8 cellular contexts compared by ENCODE assay signal in genomic region chr7:44082541-44083207, GRCh38. TPM values are rescaled to one million over a fixed set of nuclear protein-coding genes. Genes with fewer than 3 reads are reported as not detected.
A peak's percentile ranks its signal among the peaks of the same experiment; 100 is the strongest.
DNase-seq lines count a peak whose midpoint lies in the region; ATAC-seq and TF ChIP-seq lines count a peak whose summit lies in the region.

No MANE protein-coding gene starts in this region.

- TF ChIP-seq RAD21 in IMR-90 (IDR thresholded peaks at IDR 0.05; ENCODE audit: low read length) = no peak

- H3K27ac ChIP-seq in IMR-90 (ENCODE audit: insufficient read depth, low read length) = peak overlapping the region; percentile 72
- peak overlapping the region; percentile 54 for H3K27ac ChIP-seq in OCI-LY7 (ENCODE audit: low read depth, low read length, poor library complexity, severe bottlenecking)

- H2BK5ac ChIP-seq in IMR-90 (ENCODE audit: low read depth, low read length, poor library complexity, severe bottlenecking) = peak overlapping the region; percentile 15

- CTCF ChIA-PET in IMR-90 (lab: Yijun Ruan, JAX) (no interaction called here), OCI-LY7 (lab: Charles Lee; ENCODE audit: unreplicated experiment) (no interaction called here)

- H3K9me2 ChIP-seq in OCI-LY7 (ENCODE audit: insufficient read depth, low read length) = no peaks in the 10 kb centered on the region

- intact Hi-C loops in IMR-90 (cut with micrococcal nuclease) = loop anchor here (2.0 kb wide), 2 partner anchors 18 to 40 kb away; partner anchors contain the start of gene POLD2
- intact Hi-C loops in OCI-LY7 (cut with micrococcal nuclease; ENCODE audit: unreplicated experiment) = loop anchor here (1.0 to 10.0 kb wide), 3 partner anchors 15 to 68 kb away; partner anchors contain the start of gene POLD2

- H3K9me3 ChIP-seq in IMR-90 (ENCODE audit: control insufficient read depth, insufficient read depth, low read length) (no peaks in the 10 kb centered on the region), OCI-LY7 (ENCODE audit: low read length) (no peaks in the 10 kb centered on the region)

- H2BK120ac ChIP-seq in IMR-90 (ENCODE audit: low read depth, low read length) = peak overlapping the region; percentile 6; the same call in 1 of the 2 replicates

- peak overlapping the region; percentile 42 for H3K56ac ChIP-seq in IMR-90 (ENCODE audit: extremely low read depth, insufficient read depth, low read length)

- H3K9me1 ChIP-seq in IMR-90 (ENCODE audit: insufficient read depth, low read length) = peaks cover 26% of the 10 kb centered on the region

- TF ChIP-seq CTCF in IMR-90 (conservative IDR thresholded peaks at IDR 0.05; ENCODE audit: low read depth, low read length) (no peak), OCI-LY7 (conservative IDR thresholded peaks at IDR 0.05; ENCODE audit: low read length) (no peak), epithelial cell of proximal tubule (conservative IDR thresholded peaks at IDR 0.05; ENCODE audit: low read depth, low read length) (no peak)

- H2AFZ ChIP-seq in IMR-90 (replicated peaks; ENCODE audit: low read length, poor library complexity) (peak overlapping the region; percentile 78), OCI-LY7 (ENCODE audit: low read length) (peak overlapping the region; percentile 8; the same call in 1 of the 2 replicates)

- H3K14ac ChIP-seq in IMR-90 (replicated peaks; ENCODE audit: low read depth, low read length) = peak overlapping the region; percentile 11

- no peak overlapping the region; the same call in 2 of the 3 replicates for H2BK15ac ChIP-seq in IMR-90 (ENCODE audit: low read depth, low read length)

- no peak overlapping the region for H2AK5ac ChIP-seq in IMR-90 (ENCODE audit: low read depth, low read length)

- peak overlapping the region; percentile 1 for H3K18ac ChIP-seq in IMR-90 (ENCODE audit: low read depth, low read length)

- peak overlapping the region; percentile 48 for H2AK9ac ChIP-seq in IMR-90 (replicated peaks; ENCODE audit: low read depth, low read length, poor library complexity)

- peaks cover 23% of the 10 kb centered on the region for H3K36me3 ChIP-seq in IMR-90 (ENCODE audit: control insufficient read depth, insufficient read depth, low read length)
- peaks cover 39% of the 10 kb centered on the region for H3K36me3 ChIP-seq in OCI-LY7 (ENCODE audit: insufficient read depth, low read length)

- H3K23ac ChIP-seq in IMR-90 (ENCODE audit: low read depth, low read length) = peak overlapping the region; percentile 19; the same call in 1 of the 2 replicates

- H2BK20ac ChIP-seq in IMR-90 (ENCODE audit: low read depth, low read length) = no peak overlapping the region

- DNase-seq in DMS114 treated with DMSO at 0.1 percent for 48 hours (lab: John Stamatoyannopoulos, UW; ENCODE audit: unreplicated experiment) (peak; percentile 99), IMR-90 (peak; percentile 98), OCI-LY7 (ENCODE audit: low spot score) (peak; percentile 100), activated T-cell treated with anti-CD3 and anti-CD28 coated beads for 4 hours (peak; percentile 93), epithelial cell of proximal tubule (ENCODE audit: low read depth) (no peak), mucosa of gallbladder (ENCODE audit: low spot score) (peak; percentile 99)
- peak; percentile 97 for DNase-seq in stimulated activated CD8-positive, alpha-beta memory T cell treated with anti-CD3 and anti-CD28 coated beads, Interleukin-4, amount 100 ng/mL, for 24 hours (ENCODE audit: low read depth)

- H4K20me1 ChIP-seq in IMR-90 (ENCODE audit: insufficient read depth, low read length) = no peaks in the 10 kb centered on the region; the same call in 1 of the 2 replicates
- no peaks in the 10 kb centered on the region; the same call in 1 of the 2 replicates for H4K20me1 ChIP-seq in OCI-LY7 (ENCODE audit: insufficient read depth, low read length)

- peak overlapping the region; percentile 9; the same call in 1 of the 2 replicates for H4K91ac ChIP-seq in IMR-90 (ENCODE audit: insufficient read depth, low read depth, low read length)

- H4K8ac ChIP-seq in IMR-90 (ENCODE audit: low read depth in 2 of 2, low read length in 2 of 2) = peak overlapping the region; percentile 13 to 19; a peak in 2 of 4 replicates

- peak overlapping the region; percentile 81 for H3K9ac ChIP-seq in IMR-90 (ENCODE audit: low read depth, low read length)

- POLR2A ChIA-PET in IMR-90 (lab: Charles Lee; ENCODE audit: unreplicated experiment) = no interaction called here
- POLR2A ChIA-PET in OCI-LY7 (lab: Charles Lee) = interaction anchor here (2.3 kb wide), 1 partner anchor 15 kb away, joined by 38 read pairs; no protein-coding TSS in a partner anchor

- H3K4ac ChIP-seq in IMR-90 (ENCODE audit: low read depth, low read length) = peak overlapping the region; percentile 42

- H3K4me1 ChIP-seq in IMR-90 (ENCODE audit: control insufficient read depth, insufficient read depth, low read length) = peaks cover 16% of the 10 kb centered on the region
- H3K4me1 ChIP-seq in OCI-LY7 (ENCODE audit: insufficient read depth, low read length, poor library complexity, severe bottlenecking) = peaks cover 57% of the 10 kb centered on the region

- peaks cover 7 to 35% of the 10 kb centered on the region in 2 experiments; a peak in 3 of 4 replicates for H3K79me1 ChIP-seq in IMR-90 (ENCODE audit: low read depth in 1 of 2, low read length in 2 of 2)

- BruUV-seq in IMR-90 (replicated peaks; lab: Mats Ljungman, UMichigan) (no TSS peak), OCI-LY7 (replicated peaks; lab: Mats Ljungman, UMichigan) (no TSS peak)

- ATAC-seq in GM21529 (IDR thresholded peaks at IDR 0.05; ENCODE audit: unreplicated experiment) = peak; percentile 91
- ATAC-seq in IMR-90 (ENCODE audit: low read depth) = peak; percentile 98

- H3K79me2 ChIP-seq in OCI-LY7 (ENCODE audit: insufficient read depth, low read depth, low read length) = peaks cover 24% of the 10 kb centered on the region; the same call in 1 of the 2 replicates

- no peaks in the 10 kb centered on the region for H3K27me3 ChIP-seq in IMR-90 (ENCODE audit: control insufficient read depth, insufficient read depth, low read length)

- H3K4me2 ChIP-seq in IMR-90 (ENCODE audit: low read depth, low read length) (peak overlapping the region; percentile 72), OCI-LY7 (ENCODE audit: low read length) (peak overlapping the region; percentile 83)

- in situ Hi-C loops in IMR-90 (cut with MboI; ENCODE audit: low sequenced_read_pairs) = no loop called here

- TF ChIP-seq POLR2A in IMR-90 (IDR thresholded peaks at IDR 0.05; ENCODE audit: low read depth, low read length) = no peak

- WGBS in IMR-90 (ENCODE audit: extremely low coverage in 2 of 2, insufficient read length in 1 of 2), 2 experiments = 0% methylated on average over 28 of the region's 54 CpGs; no CpG with 5 or more reads in 1 of the 2 experiments

- dilution Hi-C loops in IMR-90 (cut with HindIII; ENCODE audit: low sequenced_read_pairs, unreplicated experiment) = no loop called here

- no peak overlapping the region for H4K5ac ChIP-seq in IMR-90 (ENCODE audit: low read depth, low read length)

- H3K4me3 ChIP-seq in IMR-90 (ENCODE audit: insufficient read depth, low read depth, low read length) = peak overlapping the region; percentile 56
- peak overlapping the region; percentile 68 for H3K4me3 ChIP-seq in OCI-LY7 (ENCODE audit: low read depth, low read length, poor library complexity, severe bottlenecking)
- peak overlapping the region; percentile 75 for H3K4me3 ChIP-seq in epithelial cell of proximal tubule (ENCODE audit: low read depth, low read length)

TF ChIP-seq in IMR-90, 13 proteins besides CTCF, POLR2A, EP300 and RAD21 (continues in another document):
- TF ChIP-seq MXI1 (IDR thresholded peaks at IDR 0.05; ENCODE audit: borderline replicate concordance, low read depth, low read length) = peak; percentile 77; the same call in 1 of the 2 replicates
- TF ChIP-seq NFE2L2 (IDR thresholded peaks at IDR 0.05; ENCODE audit: low read depth, low read length) = no peak

RNA-seq across cellular contexts. Expression of gene POLM, which starts 0.3 kb away (rescaled TPM):
- total RNA-seq in IMR-90 (2012; rRNA removed) = 3.0 and 3.1 TPM in 2 replicates
- 9.1 and 9.4 TPM in 2 replicates for polyA plus RNA-seq in IMR-90 (2012; rRNA removed)
- polyA plus RNA-seq in IMR-90 (2012; cell fraction: cytosol; rRNA removed) = 4.4 and 4.7 TPM in 2 replicates
- polyA plus RNA-seq in IMR-90 (2012; cell fraction: nucleus; rRNA removed; ENCODE audit: low replicate concordance) = 42.2 and 74.4 TPM in 2 replicates
- 83.8 and 90.0 TPM in 2 replicates for total RNA-seq in OCI-LY7 (2014; rRNA removed; shearing (Covaris generic))
- 87.9 and 99.3 TPM in 2 replicates for total RNA-seq in OCI-LY7 (2022)
- 8.0 and 19.1 TPM in 2 replicates for total RNA-seq in epithelial cell of proximal tubule
- 44.1 TPM for total RNA-seq in mucosa of gallbladder

RNA-seq across cellular contexts. Expression of gene PGAM2, which starts 17.3 kb away (rescaled TPM):
- not detected in 2 replicates for total RNA-seq in IMR-90 (2012; rRNA removed)
- 0.27 TPM in 1 of 2 replicates, not detected in the other for polyA plus RNA-seq in IMR-90 (2012; rRNA removed)
- polyA plus RNA-seq in IMR-90 (2012; cell fraction: cytosol; rRNA removed) = 0.13 and 0.15 TPM in 2 replicates
- 0.17 TPM in 1 of 2 replicates, not detected in the other for polyA plus RNA-seq in IMR-90 (2012; cell fraction: nucleus; rRNA removed; ENCODE audit: low replicate concordance)
- 0.69 TPM in 1 of 2 replicates, not detected in the other for total RNA-seq in OCI-LY7 (2014; rRNA removed; shearing (Covaris generic))
- total RNA-seq in OCI-LY7 (2022) = 0.80 and 1.1 TPM in 2 replicates
- total RNA-seq in epithelial cell of proximal tubule = not detected in 2 replicates
- 12.9 TPM for total RNA-seq in mucosa of gallbladder

RNA-seq across cellular contexts. Expression of gene AEBP1, which starts 21.5 kb away (rescaled TPM):
- total RNA-seq in IMR-90 (2012; rRNA removed) (1.1 and 1.4 TPM in 2 replicates), OCI-LY7 (2022) (35.0 and 42.2 TPM in 2 replicates), epithelial cell of proximal tubule (37.3 and 78.4 TPM in 2 replicates), mucosa of gallbladder (107 TPM)
- 5.5 and 5.7 TPM in 2 replicates for polyA plus RNA-seq in IMR-90 (2012; rRNA removed)
- 5.5 and 7.4 TPM in 2 replicates for polyA plus RNA-seq in IMR-90 (2012; cell fraction: cytosol; rRNA removed)
- 21.5 and 34.8 TPM in 2 replicates for polyA plus RNA-seq in IMR-90 (2012; cell fraction: nucleus; rRNA removed; ENCODE audit: low replicate concordance)
- 62.9 and 64.2 TPM in 2 replicates for total RNA-seq in OCI-LY7 (2014; rRNA removed; shearing (Covaris generic))

RNA-seq across cellular contexts. Expression of gene DBNL, which starts 38.2 kb away (rescaled TPM):
- total RNA-seq in IMR-90 (2012; rRNA removed) (166 and 179 TPM in 2 replicates), OCI-LY7 (2022) (121 and 137 TPM in 2 replicates), epithelial cell of proximal tubule (97.7 and 151 TPM in 2 replicates), mucosa of gallbladder (147 TPM)
- 137 and 157 TPM in 2 replicates for polyA plus RNA-seq in IMR-90 (2012; rRNA removed)
- polyA plus RNA-seq in IMR-90 (2012; cell fraction: cytosol; rRNA removed) = 104 and 186 TPM in 2 replicates
- 113 and 184 TPM in 2 replicates for polyA plus RNA-seq in IMR-90 (2012; cell fraction: nucleus; rRNA removed; ENCODE audit: low replicate concordance)
- 124 and 133 TPM in 2 replicates for total RNA-seq in OCI-LY7 (2014; rRNA removed; shearing (Covaris generic))

RNA-seq across cellular contexts. Expression of gene POLD2, which starts 40.7 kb away (rescaled TPM):
- total RNA-seq in IMR-90 (2012; rRNA removed) = 136 and 163 TPM in 2 replicates
- polyA plus RNA-seq in IMR-90 (2012; rRNA removed) = 142 and 165 TPM in 2 replicates
- 137 and 138 TPM in 2 replicates for polyA plus RNA-seq in IMR-90 (2012; cell fraction: cytosol; rRNA removed)
- polyA plus RNA-seq in IMR-90 (2012; cell fraction: nucleus; rRNA removed; ENCODE audit: low replicate concordance) = 99.1 and 163 TPM in 2 replicates
- 205 and 230 TPM in 2 replicates for total RNA-seq in OCI-LY7 (2014; rRNA removed; shearing (Covaris generic))
- total RNA-seq in OCI-LY7 (2022) = 261 and 271 TPM in 2 replicates
- total RNA-seq in epithelial cell of proximal tubule = 92.7 and 160 TPM in 2 replicates
- total RNA-seq in mucosa of gallbladder = 81.6 TPM

Comparison
In these comparisons a context has a peak if more than half of its experiments do, and no peak if none do; other contexts are left out.
1. RNA of gene AEBP1, which starts 21.5 kb away (total RNA-seq): 107 TPM in mucosa of gallbladder (single experiment), 37.3 to 78.4 TPM in epithelial cell of proximal tubule and 35.0 to 64.2 TPM in OCI-LY7; 1.1 to 1.4 TPM in IMR-90; every median in the first group is over 10 times any median in the second.
2. Peak in every context shown above with its lines, with median percentiles within 50 percentile points of each other: H3K4me3 ChIP-seq.